8 cellular contexts compared by ENCODE assay signal in the genomic region with DNA sequence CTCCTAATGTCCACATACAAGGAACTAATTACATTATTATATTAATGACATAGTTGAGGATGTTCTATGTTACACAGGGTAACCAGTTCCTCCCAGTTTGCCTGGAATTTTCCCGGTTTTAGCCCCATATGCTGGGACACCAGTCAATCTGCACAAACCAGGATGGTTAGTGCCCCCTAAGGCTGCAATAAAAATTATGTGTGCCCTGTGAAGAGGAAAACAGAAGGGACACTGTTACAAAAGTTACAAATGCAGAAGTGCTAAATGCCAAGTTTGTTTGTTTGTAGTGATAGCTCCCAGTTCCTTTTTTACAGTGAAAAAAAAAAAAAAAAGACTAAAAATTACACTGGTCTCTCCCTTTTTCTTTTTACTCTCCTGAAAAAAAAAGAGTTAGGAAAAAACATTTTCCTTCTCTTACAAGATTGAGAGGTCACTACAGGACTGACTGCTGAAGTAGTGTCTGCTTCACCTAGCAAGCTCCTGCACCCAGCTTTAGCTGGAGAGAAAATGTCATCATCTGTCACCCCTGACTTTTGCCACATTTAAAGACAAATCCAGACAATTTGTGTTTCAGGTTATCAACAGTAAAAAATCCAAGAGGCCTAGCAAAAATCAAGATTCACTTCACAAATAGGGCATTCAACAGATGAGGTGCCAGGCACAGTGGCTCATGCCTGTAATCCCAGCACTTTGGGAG. TPM values are rescaled to one million over a fixed set of nuclear protein-coding genes. Genes with fewer than 3 reads are reported as not detected.
DNase-seq lines count a peak whose midpoint lies in the region; ATAC-seq and TF ChIP-seq lines count a peak whose summit lies in the region.

No MANE protein-coding gene starts in this region.

- H3K9ac ChIP-seq in endodermal cell (ENCODE audit: extremely low read depth, low read length, poor library complexity, severe bottlenecking): no peak overlapping the region
- no peak overlapping the region for H3K9ac ChIP-seq in smooth muscle cell (ENCODE audit: low read depth)

- H3K4me2 ChIP-seq in smooth muscle cell: no peak overlapping the region

- H3K9me3 ChIP-seq in endodermal cell (ENCODE audit: control insufficient read depth, low read length) (no peaks in the 10 kb centered on the region), smooth muscle cell (replicated peaks; ENCODE audit: low read depth) (no peaks in the 10 kb centered on the region)

- H3K4me1 Mint-ChIP-seq in T-helper 2 cell treated with Interferon-gamma antibody and Interleukin-4, amounts not matched to agents 5 μg/mL and 100 μg/mL, for 36 hours (ENCODE audit: low read depth): peaks cover 66% of the 10 kb centered on the region
- peaks cover 29% of the 10 kb centered on the region for H3K4me1 Mint-ChIP-seq in endodermal cell

- H3K79me2 ChIP-seq in smooth muscle cell (ENCODE audit: low read depth): no peaks in the 10 kb centered on the region

- H2AFZ ChIP-seq in smooth muscle cell (ENCODE audit: low read depth): no peak overlapping the region

- TF ChIP-seq CTCF in endodermal cell (conservative IDR thresholded peaks at IDR 0.05): peak; percentile 29
- TF ChIP-seq CTCF in smooth muscle cell (IDR thresholded peaks at IDR 0.05; ENCODE audit: borderline replicate concordance, insufficient read depth, poor library complexity, severe bottlenecking): no peak

- no peak for ATAC-seq in GM21576 (IDR thresholded peaks at IDR 0.05; ENCODE audit: unreplicated experiment)
- ATAC-seq in HG02610 (IDR thresholded peaks at IDR 0.05; ENCODE audit: unreplicated experiment): no peak

- no peaks in the 10 kb centered on the region for H3K9me3 Mint-ChIP-seq in T-helper 2 cell treated with Interferon-gamma antibody and Interleukin-4, amounts not matched to agents 5 μg/mL and 100 μg/mL, for 36 hours
- H3K9me3 Mint-ChIP-seq in endodermal cell: no peaks in the 10 kb centered on the region

- H3K27ac Mint-ChIP-seq in T-helper 2 cell treated with Interferon-gamma antibody and Interleukin-4, amounts not matched to agents 5 μg/mL and 100 μg/mL, for 36 hours: peak overlapping the region; percentile 96
- H3K27ac Mint-ChIP-seq in endodermal cell: no peak overlapping the region

- no peak overlapping the region for H3K4me3 ChIP-seq in endodermal cell (ENCODE audit: low read length)
- no peak overlapping the region for H3K4me3 ChIP-seq in smooth muscle cell

- WGBS in endodermal cell (ENCODE audit: insufficient coverage in 1 of 2, insufficient read length in 1 of 2), 2 experiments: 60 to 75% methylated on average over 1 of the region's 1 CpG
- WGBS in smooth muscle cell (ENCODE audit: low lambda C conversion rate): 88% methylated on average over 1 of the region's 1 CpG

- peak overlapping the region; percentile 91 for H3K4me3 Mint-ChIP-seq in T-helper 2 cell treated with Interferon-gamma antibody and Interleukin-4, amounts not matched to agents 5 μg/mL and 100 μg/mL, for 36 hours
- H3K4me3 Mint-ChIP-seq in endodermal cell: no peak overlapping the region

- H3K36me3 ChIP-seq in endodermal cell (ENCODE audit: control insufficient read depth, insufficient read depth, low read length) (no peaks in the 10 kb centered on the region), smooth muscle cell (ENCODE audit: low read depth) (no peaks in the 10 kb centered on the region)

- H3K27me3 ChIP-seq in endodermal cell (ENCODE audit: control insufficient read depth, insufficient read depth, low read length, poor library complexity, severe bottlenecking) (peaks cover 23% of the 10 kb centered on the region), smooth muscle cell (ENCODE audit: low read depth) (no peaks in the 10 kb centered on the region)

- no peaks in the 10 kb centered on the region for H3K27me3 Mint-ChIP-seq in T-helper 2 cell treated with Interferon-gamma antibody and Interleukin-4, amounts not matched to agents 5 μg/mL and 100 μg/mL, for 36 hours (ENCODE audit: low read depth)
- peaks cover 31% of the 10 kb centered on the region for H3K27me3 Mint-ChIP-seq in endodermal cell (ENCODE audit: insufficient read depth)

- H3F3A ChIP-seq in smooth muscle cell (ENCODE audit: low read depth): peaks cover 13% of the 10 kb centered on the region

- H3K27ac ChIP-seq in endodermal cell (ENCODE audit: low read depth, low read length) (no peak overlapping the region), substantia nigra (ENCODE audit: low read depth, low read length, poor library complexity, severe bottlenecking) (peak overlapping the region; percentile 83), smooth muscle cell (ENCODE audit: low read depth) (no peak overlapping the region)

- H4K20me1 ChIP-seq in smooth muscle cell (ENCODE audit: low read depth): no peaks in the 10 kb centered on the region

- H3K36me3 Mint-ChIP-seq in T-helper 2 cell treated with Interferon-gamma antibody and Interleukin-4, amounts not matched to agents 5 μg/mL and 100 μg/mL, for 36 hours (ENCODE audit: low read depth): peaks cover 38% of the 10 kb centered on the region
- H3K36me3 Mint-ChIP-seq in endodermal cell (ENCODE audit: low read depth): no peaks in the 10 kb centered on the region

- peaks cover 5% of the 10 kb centered on the region for H3K4me1 ChIP-seq in endodermal cell (ENCODE audit: control insufficient read depth, insufficient read depth, low read length)
- H3K4me1 ChIP-seq in smooth muscle cell (ENCODE audit: low read depth): peaks cover 10% of the 10 kb centered on the region

- no peak for DNase-seq in T-helper 2 cell treated with Interferon-gamma antibody and Interleukin-4, amounts not matched to agents 5 μg/mL and 100 μg/mL, for 36 hours (ENCODE audit: low spot score)
- DNase-seq in T-helper 2 cell (no peak), RPMI7951 (ENCODE audit: low read depth) (peak; percentile 34), endodermal cell (no peak), substantia nigra (lab: John Stamatoyannopoulos, UW) (peak in 5 of 49 donors; percentile 4 to 51 (median 9)), smooth muscle cell (lab: John Stamatoyannopoulos, UW; ENCODE audit: unreplicated experiment) (no peak)

RNA-seq across cellular contexts. Expression of gene ANKRD44, which starts 3.2 kb away (rescaled TPM):
- total RNA-seq in RPMI7951 (2014; rRNA removed; shearing (Covaris generic)): 10.8 and 11.3 TPM in 2 replicates
- total RNA-seq in endodermal cell (10 to 100 TPM in 1 of 2 donors, 1 to 10 TPM in 1; 6.2 to 10.6 TPM), smooth muscle cell (5.5 and 6.0 TPM in 2 replicates)
- 3.2 TPM for polyA plus RNA-seq in endodermal cell (2013, experiment 1 of 2)
- 2.2 TPM for polyA plus RNA-seq in endodermal cell (2013, experiment 2 of 2)
- polyA plus RNA-seq in smooth muscle cell: 2.4 and 3.6 TPM in 2 replicates
